Comparison of ENCODE assay signal across 17 cellular contexts in the genomic region with DNA sequence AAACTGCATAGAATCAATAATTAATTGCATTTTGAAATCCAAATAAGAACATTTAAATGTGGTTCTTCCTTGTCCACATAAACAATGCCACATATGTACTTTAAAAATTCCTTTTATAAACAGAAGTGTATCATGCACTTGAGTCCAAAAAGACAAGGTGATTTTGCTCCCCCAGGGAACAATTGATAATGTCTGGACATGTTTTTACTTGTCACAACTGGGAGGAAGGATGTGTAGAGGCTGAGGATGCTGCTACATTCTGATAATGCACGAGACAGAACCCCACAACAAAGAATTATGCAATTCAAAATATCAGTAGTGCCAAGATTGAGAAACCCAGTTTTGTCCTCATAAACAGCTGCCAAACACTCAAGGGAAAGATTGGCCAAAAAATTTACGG.
DNase-seq lines count a peak whose midpoint lies in the region; FAIRE-seq and TF ChIP-seq lines count a peak whose summit lies in the region.
"Had no signal": no experiment of that assay in that cellular context is flagged by ENCODE, and none has a peak within 500 bp of the region (broad histone marks: within the 10 kb centered on the region; RNA-seq: fewer than 3 reads in every experiment).

No MANE protein-coding gene starts in this region.

- H3K4me3 ChIP-seq in bronchial epithelial cell (ENCODE audit: low read depth, low read length) (no peak overlapping the region), tibial artery (no peak overlapping the region)

- no peaks in the 10 kb centered on the region for H3K36me3 ChIP-seq in bronchial epithelial cell (ENCODE audit: control insufficient read depth, insufficient read depth, low read length)
- no peaks in the 10 kb centered on the region for H3K36me3 ChIP-seq in tibial artery

- TF ChIP-seq CTCF in bronchial epithelial cell (IDR thresholded peaks at IDR 0.05; ENCODE audit: insufficient read depth, low read length, severe bottlenecking) (no peak), tibial artery (IDR thresholded peaks at IDR 0.05) (no peak)

- peak; percentile 36 for DNase-seq in NCI-H146 (lab: John Stamatoyannopoulos, UW)
- DNase-seq in NCI-H146 treated with DMSO at 0.1 percent for 48 hours (lab: John Stamatoyannopoulos, UW; ENCODE audit: unreplicated experiment): no peak
- DNase-seq in NCI-H226: peak; percentile 7
- DNase-seq in bronchial epithelial cell (ENCODE audit: low read depth): peak; percentile 52
- no peak for DNase-seq in effector CD8-positive, alpha-beta T cell (lab: John Stamatoyannopoulos, UW)
- no peak for DNase-seq in tibial artery
- no peak for DNase-seq in inferior parietal cortex (ENCODE audit: extremely low spot score)
- DNase-seq: Calu3, Karpas-422, MV-4-11, NCI-H1694 treated with DMSO at 0.1 percent for 48 hours, NCI-H2081, SHP77, T-cell had no signal

- no peaks in the 10 kb centered on the region for H3K4me1 ChIP-seq in tibial artery

- no peak overlapping the region for H3K27ac ChIP-seq in tibial artery
- H3K27ac ChIP-seq: HL-60, RWPE1 had no signal

- intact Hi-C loops in tibial artery (cut with DNase I; ENCODE audit: low total_unique reads): no loop called here

- H3K27me3 ChIP-seq in bronchial epithelial cell (ENCODE audit: control insufficient read depth, insufficient read depth, low read length) (no peaks in the 10 kb centered on the region), tibial artery (no peaks in the 10 kb centered on the region)

- no peak for FAIRE-seq in bronchial epithelial cell (lab: Jason Lieb, UNC)
- FAIRE-seq: H54 had no signal

- H3K9me3 ChIP-seq in tibial artery: no peaks in the 10 kb centered on the region

Comparison
In these comparisons a context has a peak if more than half of its experiments do, and no peak if none do; other contexts are left out.
1. DNase-seq: peak in NCI-H146 (single experiment), NCI-H226 (single experiment) and bronchial epithelial cell (single experiment); none in NCI-H146 treated with DMSO at 0.1 percent for 48 hours (single experiment), effector CD8-positive, alpha-beta T cell (single experiment), tibial artery (0 of 2) and inferior parietal cortex (single experiment).